In genomic region chrX:65491620-65492019, GRCh38 we compare ENCODE assay signal across 6 cellular contexts.
"Had no signal": no experiment of that assay in that cellular context is flagged by ENCODE, and none has a peak within 500 bp of the region (broad histone marks: within the 10 kb centered on the region; RNA-seq: fewer than 3 reads in every experiment).

No MANE protein-coding gene starts in this region.

- DNase-seq: IMR-90, KBM-7, KG1 had no signal

- ATAC-seq: K562 had no signal

- H3K4me3 ChIP-seq: K562 had no signal

- FAIRE-seq: HTR-8/SVneo, K562 had no signal

- H3K27ac ChIP-seq: HL-60 had no signal
